ENCODE assay signal across 8 cellular contexts in genomic region chr20:19937651-19938420, GRCh38.
DNase-seq lines count a peak whose midpoint lies in the region; ATAC-seq, FAIRE-seq and TF ChIP-seq lines count a peak whose summit lies in the region.

No MANE protein-coding gene starts in this region.

- TF ChIP-seq CTCF in heart left ventricle (IDR thresholded peaks at IDR 0.05) (no peak), astrocyte (IDR thresholded peaks at IDR 0.05; ENCODE audit: insufficient read depth, low read depth, low read length) (no peak), type B pancreatic cell (conservative IDR thresholded peaks at IDR 0.05) (no peak), tibial artery (IDR thresholded peaks at IDR 0.05) (no peak)

- no peak overlapping the region for H2AFZ ChIP-seq in astrocyte (ENCODE audit: low read depth, low read length)

- H3K9me3 ChIP-seq in heart left ventricle: no peaks in the 10 kb centered on the region
- H3K9me3 ChIP-seq in astrocyte (ENCODE audit: insufficient read depth, low read depth, low read length): no peaks in the 10 kb centered on the region
- no peaks in the 10 kb centered on the region for H3K9me3 ChIP-seq in tibial artery

- peak overlapping the region; percentile 41 for H3K27ac Mint-ChIP-seq in astrocyte (ENCODE audit: unreplicated experiment)
- peak overlapping the region; percentile 90 for H3K27ac Mint-ChIP-seq in type B pancreatic cell

- no peak for TF ChIP-seq POLR2A in heart left ventricle (IDR thresholded peaks at IDR 0.05)

- 61 to 79% (median 72%) methylated on average over 8 of the region's 8 CpGs for WGBS in heart left ventricle, 4 donors

- H3K4me1 Mint-ChIP-seq in astrocyte (ENCODE audit: low read depth, unreplicated experiment): peaks cover 22% of the 10 kb centered on the region
- peaks cover 29% of the 10 kb centered on the region for H3K4me1 Mint-ChIP-seq in type B pancreatic cell (ENCODE audit: unreplicated experiment)

- H3K27me3 Mint-ChIP-seq in astrocyte (ENCODE audit: low read depth, unreplicated experiment) (no peaks in the 10 kb centered on the region), type B pancreatic cell (no peaks in the 10 kb centered on the region)

- DNase-seq in heart left ventricle (no peak), Right ventricle myocardium inferior (ENCODE audit: missing footprints) (no peak), astrocyte (ENCODE audit: low read depth) (no peak), type B pancreatic cell (ENCODE audit: extremely low spot score, unreplicated experiment) (no peak), NCI-H2196 (lab: John Stamatoyannopoulos, UW; ENCODE audit: unreplicated experiment) (no peak), NCI-H1436 (lab: John Stamatoyannopoulos, UW) (no peak), tibial artery (no peak)

- H3K4me3 Mint-ChIP-seq in astrocyte (ENCODE audit: unreplicated experiment): no peak overlapping the region
- H3K4me3 Mint-ChIP-seq in type B pancreatic cell: no peak overlapping the region

- H3K36me3 Mint-ChIP-seq in astrocyte (ENCODE audit: low read depth, unreplicated experiment) (peaks cover 17% of the 10 kb centered on the region), type B pancreatic cell (peaks cover 20% of the 10 kb centered on the region)

- H3K36me3 ChIP-seq in heart left ventricle: peaks cover 0 to 63% (median 11%) of the 10 kb centered on the region in 9 donors
- no peaks in the 10 kb centered on the region for H3K36me3 ChIP-seq in astrocyte (ENCODE audit: insufficient read depth, low read length)
- peaks cover 0 to 26% (median 26%) of the 10 kb centered on the region in 3 donors for H3K36me3 ChIP-seq in tibial artery

- H3K9ac ChIP-seq in astrocyte (ENCODE audit: low read length): no peak overlapping the region

- H3K27ac ChIP-seq in heart left ventricle (peak overlapping the region; percentile 51 to 90 (median 78)), astrocyte (ENCODE audit: low read depth, low read length) (no peak overlapping the region), tibial artery (no peak overlapping the region)

- H3K27me3 ChIP-seq in heart left ventricle (no peaks in the 10 kb centered on the region), astrocyte (ENCODE audit: insufficient read depth, low read length) (no peaks in the 10 kb centered on the region), tibial artery (no peaks in the 10 kb centered on the region)

- FAIRE-seq in astrocyte (lab: Jason Lieb, UNC): no peak

- H3K4me3 ChIP-seq in heart left ventricle (peak overlapping the region in 8 of 12 donors; percentile 25 to 55 (median 42)), astrocyte (ENCODE audit: insufficient read depth, low read depth, low read length) (no peak overlapping the region), tibial artery (no peak overlapping the region)

- no peaks in the 10 kb centered on the region for H3K79me2 ChIP-seq in astrocyte (ENCODE audit: insufficient read depth, low read length)

- H3K9me3 Mint-ChIP-seq in astrocyte (ENCODE audit: unreplicated experiment) (peaks cover 3% of the 10 kb centered on the region), type B pancreatic cell (no peaks in the 10 kb centered on the region)

- no peaks in the 10 kb centered on the region for H4K20me1 ChIP-seq in astrocyte (ENCODE audit: insufficient read depth, low read length)

- intact Hi-C loops in heart left ventricle (cut with DNase I) (loop anchor here in 4 of 10 donors (5.0 kb wide), 3 partner anchors 34 to 54 kb away; no protein-coding TSS in a partner anchor), Right ventricle myocardium inferior (cut with DNase I) (loop anchor here (5.0 kb wide), 1 partner anchor 51 kb away; no protein-coding TSS in a partner anchor), tibial artery (cut with DNase I; ENCODE audit: low total_unique reads) (no loop called here)

- H3K4me1 ChIP-seq in heart left ventricle: peaks cover 2 to 99% (median 74%) of the 10 kb centered on the region in 12 donors
- no peaks in the 10 kb centered on the region for H3K4me1 ChIP-seq in astrocyte (ENCODE audit: insufficient read depth, low read length)
- peaks cover 0 to 23% (median 0%) of the 10 kb centered on the region in 4 donors for H3K4me1 ChIP-seq in tibial artery

- no peak overlapping the region for H3K4me2 ChIP-seq in astrocyte (ENCODE audit: low read length)

- ATAC-seq in heart left ventricle: no peak
- ATAC-seq in Right ventricle myocardium inferior: no peak
- ATAC-seq in HG03159 (IDR thresholded peaks at IDR 0.05; ENCODE audit: unreplicated experiment): peak; percentile 94

Comparison
In these comparisons a context has a peak if more than half of its experiments do, and no peak if none do; other contexts are left out.
1. H3K27ac ChIP-seq: peak in heart left ventricle (12 of 12); none in astrocyte (single experiment) and tibial artery (0 of 2).
2. H3K4me3 ChIP-seq: peak in heart left ventricle (8 of 12); none in astrocyte (single experiment) and tibial artery (0 of 2).